ENCODE assay signal across 10 cellular contexts in genomic region chr1:26861889-26862371, GRCh38. TPM values are rescaled to one million over a fixed set of nuclear protein-coding genes. Genes with fewer than 3 reads are reported as not detected.
DNase-seq lines count a peak whose midpoint lies in the region; ATAC-seq, FAIRE-seq and TF ChIP-seq lines count a peak whose summit lies in the region.
"Had no signal": no experiment of that assay in that cellular context is flagged by ENCODE, and none has a peak within 500 bp of the region (broad histone marks: within the 10 kb centered on the region; RNA-seq: fewer than 3 reads in every experiment).

No MANE protein-coding gene starts in this region.

- CTCF ChIA-PET in Caco-2 (lab: Charles Lee) = interaction anchor here (0.5 kb wide), 1 partner anchor 34 kb away, joined by 3 read pairs; no protein-coding TSS in a partner anchor

- POLR2A ChIA-PET in Caco-2 (lab: Charles Lee) = no interaction called here

- H3K4me3 ChIP-seq in Caco-2 (ENCODE audit: low read depth, low read length) (no peak overlapping the region), pancreas (no peak overlapping the region)
- H3K4me3 ChIP-seq: Peyer's patch had no signal

- BruUV-seq in Caco-2 (replicated peaks; lab: Mats Ljungman, UMichigan) = no TSS peak

- H3K27me3 Mint-ChIP-seq in Caco-2 (ENCODE audit: insufficient read depth, unreplicated experiment) = no peaks in the 10 kb centered on the region
- no peaks in the 10 kb centered on the region for H3K27me3 Mint-ChIP-seq in neural crest cell (ENCODE audit: low read depth)

- H3K36me3 Mint-ChIP-seq in Caco-2 (ENCODE audit: insufficient read depth, unreplicated experiment) (peaks cover 18% of the 10 kb centered on the region), neural crest cell (ENCODE audit: low read depth) (no peaks in the 10 kb centered on the region)

- ATAC-seq in pancreas = no peak

- H3K9me3 ChIP-seq in Caco-2 (no peaks in the 10 kb centered on the region), pancreas (no peaks in the 10 kb centered on the region)
- H3K9me3 ChIP-seq: Peyer's patch had no signal

- H3K4me1 Mint-ChIP-seq in Caco-2 (ENCODE audit: low read depth, unreplicated experiment) (peaks cover 7% of the 10 kb centered on the region), neural crest cell (peaks cover 14% of the 10 kb centered on the region)

- H3K27ac ChIP-seq in pancreas = no peak overlapping the region
- H3K27ac ChIP-seq: HL-60 had no signal

- H3K36me3 ChIP-seq in Caco-2 (ENCODE audit: control insufficient read depth, insufficient read depth, low read length) (no peaks in the 10 kb centered on the region), pancreas (no peaks in the 10 kb centered on the region)
- H3K36me3 ChIP-seq: Peyer's patch had no signal

- H3K4me1 ChIP-seq in Caco-2 (0 out of 2 replicates have a peak, but pooled peaks cover 3% of the 10 kb centered on the region), pancreas (no peaks in the 10 kb centered on the region)

- no peak for TF ChIP-seq CTCF in Caco-2 (IDR thresholded peaks at IDR 0.05; ENCODE audit: insufficient read depth in 1 of 2, low read depth in 1 of 2, low read length in 1 of 2, severe bottlenecking in 1 of 2, unreplicated experiment in 1 of 2)
- TF ChIP-seq CTCF in neural crest cell (conservative IDR thresholded peaks at IDR 0.05) = no peak
- TF ChIP-seq CTCF in pancreas (IDR thresholded peaks at IDR 0.05) = no peak

- H3K27me3 ChIP-seq in Caco-2 (replicated peaks; ENCODE audit: control insufficient read depth, insufficient read depth, low read length) (no peaks in the 10 kb centered on the region), pancreas (no peaks in the 10 kb centered on the region)
- H3K27me3 ChIP-seq: Peyer's patch had no signal

- no peak overlapping the region for H3K4me3 Mint-ChIP-seq in Caco-2 (ENCODE audit: unreplicated experiment)
- H3K4me3 Mint-ChIP-seq in neural crest cell = peak overlapping the region; percentile 88

- H3K27ac Mint-ChIP-seq in Caco-2 (ENCODE audit: unreplicated experiment) = peak overlapping the region; percentile 94
- peak overlapping the region; percentile 71 for H3K27ac Mint-ChIP-seq in neural crest cell (ENCODE audit: unreplicated experiment)

- H3K9me3 Mint-ChIP-seq in Caco-2 (ENCODE audit: unreplicated experiment) (no peaks in the 10 kb centered on the region), neural crest cell (no peaks in the 10 kb centered on the region)

- DNase-seq in Caco-2 (no peak), NCI-H1436 (lab: John Stamatoyannopoulos, UW) (peak; percentile 48), cerebellar cortex (ENCODE audit: low spot score) (peak; percentile 48), neural crest cell (ENCODE audit: low read depth, low spot score) (no peak), pancreas (no peak), NCI-H82 (lab: John Stamatoyannopoulos, UW) (no peak), NCI-H748 treated with DMSO at 0.1 percent for 48 hours (lab: John Stamatoyannopoulos, UW) (no peak)
- no peak for DNase-seq in activated CD4-positive, CD25-positive, alpha-beta regulatory T cell treated with anti-CD3 and anti-CD28 coated beads, Interleukin-2, amount 50 U/mL, for 72 hours

- no peak for FAIRE-seq in pancreas (lab: Jason Lieb, UNC)

- 88 to 90% methylated on average over 7 of the region's 7 CpGs for WGBS in pancreas, 2 donors

- intact Hi-C loops in Caco-2 (cut with micrococcal nuclease; ENCODE audit: unreplicated experiment) (loop anchor here (10.0 kb wide), 1 partner anchor 167 kb away; the partner anchor contains the start of gene ARID1A), pancreas (cut with DNase I) (no loop called here)

RNA-seq across cellular contexts. Expression of gene SFN, which starts 1.0 kb away (rescaled TPM):
- total RNA-seq in Caco-2 (2022) (21.4 and 22.1 TPM in 2 replicates), neural crest cell (0.30 TPM in 1 of 2 replicates, not detected in the other), pancreas (1 to 10 TPM in 3 of 6 donors, under 1 TPM in 2, not detected in 1; 0.28 to 1.8 (median 1.0) TPM)
- polyA plus RNA-seq in pancreas = under 1 TPM; 0.46 to 0.77 TPM

RNA-seq across cellular contexts. Expression of gene GPN2, which starts 28.2 kb away (rescaled TPM):
- total RNA-seq in Caco-2 (2022) = 31.2 and 32.0 TPM in 2 replicates
- 28.5 and 31.7 TPM in 2 replicates for total RNA-seq in neural crest cell
- total RNA-seq in pancreas = 10 to 100 TPM in 5 of 6 donors, 1 to 10 TPM in 1; 9.4 to 14.1 (median 11.3) TPM
- 10 to 100 TPM; 11.8 to 14.2 TPM for polyA plus RNA-seq in pancreas

RNA-seq across cellular contexts. Expression of gene ZDHHC18, which starts 35.4 kb away (rescaled TPM):
- total RNA-seq in Caco-2 (2022) (21.3 and 21.9 TPM in 2 replicates), neural crest cell (41.7 and 44.3 TPM in 2 replicates), pancreas (1 to 10 TPM; 3.4 to 9.9 (median 5.4) TPM)
- 1 to 10 TPM; 6.4 to 8.6 TPM for polyA plus RNA-seq in pancreas

RNA-seq across cellular contexts. Expression of gene GPATCH3, which starts 38.3 kb away (rescaled TPM):
- total RNA-seq in Caco-2 (2022) (19.1 and 20.6 TPM in 2 replicates), neural crest cell (17.2 and 21.3 TPM in 2 replicates), pancreas (1 to 10 TPM; 3.9 to 8.0 (median 6.1) TPM)
- polyA plus RNA-seq in pancreas = 10 to 100 TPM; 13.9 to 18.1 TPM

RNA-seq across cellular contexts. Expression of gene NR0B2, which starts 51.8 kb away (rescaled TPM):
- total RNA-seq in Caco-2 (2022) = 0.34 TPM in 1 of 2 replicates, not detected in the other
- not detected in 2 replicates for total RNA-seq in neural crest cell
- 10 to 100 TPM in 4 of 6 donors, 1 to 10 TPM in 2; 7.5 to 29.4 (median 11.4) TPM for total RNA-seq in pancreas
- polyA plus RNA-seq in pancreas = 10 to 100 TPM; 20.9 to 37.5 TPM

Comparison
In these comparisons a context has a peak if more than half of its experiments do, and no peak if none do; other contexts are left out.
1. DNase-seq: peak in NCI-H1436 (single experiment) and cerebellar cortex (single experiment); none in Caco-2 (0 of 2), neural crest cell (single experiment), pancreas (0 of 6), NCI-H82 (single experiment), NCI-H748 treated with DMSO at 0.1 percent for 48 hours (single experiment) and activated CD4-positive, CD25-positive, alpha-beta regulatory T cell treated with anti-CD3 and anti-CD28 coated beads, Interleukin-2, amount 50 U/mL, for 72 hours (single experiment).